Comparison of ENCODE assay signal across 16 cellular contexts in the genomic region with DNA sequence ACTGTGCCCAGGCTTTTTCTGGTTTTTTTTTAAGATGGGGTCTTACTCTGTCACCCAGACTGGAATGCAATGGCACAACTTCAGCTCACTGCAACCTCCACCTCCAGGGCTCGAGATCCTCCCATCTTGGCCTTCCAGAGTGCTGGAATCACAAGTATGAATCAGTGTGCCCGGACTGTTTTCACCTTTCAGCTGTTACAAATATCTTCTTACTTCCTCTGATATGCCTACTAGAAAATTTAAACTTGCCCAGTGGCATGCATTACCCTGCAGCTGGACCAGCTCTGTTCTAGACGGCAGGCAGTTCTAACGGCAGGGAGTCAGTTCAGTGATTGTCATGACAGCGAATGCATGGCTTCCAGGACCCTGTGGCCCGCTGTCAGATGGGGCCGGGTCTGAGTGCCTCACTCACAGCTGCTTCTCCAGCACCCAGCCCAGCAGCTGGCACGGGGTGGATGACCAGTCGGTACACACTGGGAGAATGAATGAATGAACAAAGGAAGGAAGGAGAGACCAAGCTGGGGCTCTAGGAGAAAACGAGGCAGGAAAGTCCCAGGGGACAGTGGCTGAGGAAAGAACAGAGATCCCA. TPM values are rescaled to one million over a fixed set of nuclear protein-coding genes. Genes with fewer than 3 reads are reported as not detected.
DNase-seq lines count a peak whose midpoint lies in the region; ATAC-seq, FAIRE-seq and TF ChIP-seq lines count a peak whose summit lies in the region.
"Had no signal": no experiment of that assay in that cellular context is flagged by ENCODE, and none has a peak within 500 bp of the region (broad histone marks: within the 10 kb centered on the region; RNA-seq: fewer than 3 reads in every experiment).

No MANE protein-coding gene starts in this region.

- in situ Hi-C loops in HepG2 (cut with HindIII; ENCODE audit: extremely low pct_ligation_motif_present, low pct_unique_long_range_greater_than_20kb): no loop called here

- no peak for DNase-seq in T-helper 1 cell
- no peak for DNase-seq in RWPE1 (ENCODE audit: low spot score)
- DNase-seq in HepG2 (ENCODE audit: low spot score): no peak
- no peak for DNase-seq in osteoblast (ENCODE audit: insufficient read length, low spot score, missing footprints)
- DNase-seq in anterior cingulate cortex (lab: John Stamatoyannopoulos, UW): no peak
- DNase-seq in DMS79 (lab: John Stamatoyannopoulos, UW): no peak
- DNase-seq: activated CD4-positive, alpha-beta T cell treated with anti-CD3 and anti-CD28 coated beads for 4 hours; cortex of kidney; KBM-7; naive B cell; NCI-H1436; stimulated activated CD4-positive, alpha-beta T cell treated with anti-CD3 and anti-CD28 coated beads, Interleukin-2, amount 100 ng/mL, for 48 hours; uterus had no signal

- H3K4me1 Mint-ChIP-seq in T-helper 1 cell treated with Interleukin-12 subunit alpha and Interleukin-12 subunit beta and Interleukin-4 antibody, amounts not matched to agents 30 μg/mL and 1 μg/mL, for 36 hours (ENCODE audit: low read depth): peaks cover 13% of the 10 kb centered on the region
- peaks cover 40% of the 10 kb centered on the region for H3K4me1 Mint-ChIP-seq in stimulated activated memory B cell treated with anti-CD40 and anti-IgM and Interleukin-4, amounts not matched to agents 10 μg/mL and 1 μg/mL and 100 μg/mL, for 72 hours

- no peaks in the 10 kb centered on the region for H3K36me3 Mint-ChIP-seq in T-helper 1 cell treated with Interleukin-12 subunit alpha and Interleukin-12 subunit beta and Interleukin-4 antibody, amounts not matched to agents 30 μg/mL and 1 μg/mL, for 36 hours (ENCODE audit: low read depth)
- no peaks in the 10 kb centered on the region for H3K36me3 Mint-ChIP-seq in stimulated activated memory B cell treated with anti-CD40 and anti-IgM and Interleukin-4, amounts not matched to agents 10 μg/mL and 1 μg/mL and 100 μg/mL, for 72 hours
- H3K36me3 Mint-ChIP-seq: naive B cell had no signal

- H3K27ac ChIP-seq in RWPE1 (peak overlapping the region; percentile 86), HepG2 (ENCODE audit: extremely low read length, insufficient read depth, low read length) (no peak overlapping the region), osteoblast (ENCODE audit: low read depth, low read length) (no peak overlapping the region)
- H3K27ac ChIP-seq: uterus had no signal

- no peak for FAIRE-seq in HepG2 (lab: Jason Lieb, UNC)

- peak overlapping the region; percentile 38 for H3K27ac Mint-ChIP-seq in T-helper 1 cell treated with Interleukin-12 subunit alpha and Interleukin-12 subunit beta and Interleukin-4 antibody, amounts not matched to agents 30 μg/mL and 1 μg/mL, for 36 hours
- peak overlapping the region; percentile 85 for H3K27ac Mint-ChIP-seq in stimulated activated memory B cell treated with anti-CD40 and anti-IgM and Interleukin-4, amounts not matched to agents 10 μg/mL and 1 μg/mL and 100 μg/mL, for 72 hours

- TF ChIP-seq EP300 in HepG2 (IDR thresholded peaks at IDR 0.05; ENCODE audit: low read depth in 2 of 2, low read length in 2 of 2) (no peak), HepG2 (CRISPR knock-in tag; IDR thresholded peaks at IDR 0.05; ENCODE audit: borderline replicate concordance) (no peak)

- H2AFZ ChIP-seq in HepG2 (ENCODE audit: low read length): no peak overlapping the region
- no peak overlapping the region for H2AFZ ChIP-seq in osteoblast (ENCODE audit: low read length)

- H3K27me3 ChIP-seq in HepG2 (ENCODE audit: control insufficient read depth in 1 of 2, insufficient read depth in 2 of 2, low read length in 2 of 2) (peaks cover under 1 to 12% of the 10 kb centered on the region in 2 experiments; a peak in 4 of 5 replicates), osteoblast (ENCODE audit: insufficient read depth, low read length) (no peaks in the 10 kb centered on the region)
- H3K27me3 ChIP-seq: right atrium auricular region, uterus had no signal

- POLR2A ChIA-PET in RWPE1 (lab: Yijun Ruan, JAX; ENCODE audit: low non-redundant PET): no interaction called here
- POLR2A ChIA-PET in HepG2 (lab: Yijun Ruan, JAX): interaction anchor here (1.5 kb wide), 2 partner anchors 9 to 17 kb away, joined by 3 read pairs; no protein-coding TSS in a partner anchor

- H3K4me2 ChIP-seq in HepG2 (ENCODE audit: low read depth, low read length) (peak overlapping the region; percentile 10; the same call in 1 of the 2 replicates), osteoblast (ENCODE audit: insufficient read depth, low read length) (no peak overlapping the region)

- H3K4me3 Mint-ChIP-seq in T-helper 1 cell treated with Interleukin-12 subunit alpha and Interleukin-12 subunit beta and Interleukin-4 antibody, amounts not matched to agents 30 μg/mL and 1 μg/mL, for 36 hours: no peak overlapping the region
- H3K4me3 Mint-ChIP-seq in stimulated activated memory B cell treated with anti-CD40 and anti-IgM and Interleukin-4, amounts not matched to agents 10 μg/mL and 1 μg/mL and 100 μg/mL, for 72 hours: no peak overlapping the region

- intact Hi-C loops in HepG2 (cut with micrococcal nuclease; ENCODE audit: unreplicated experiment): no loop called here

- no peak for TF ChIP-seq RAD21 in HepG2 (CRISPR knock-in tag; IDR thresholded peaks at IDR 0.05)

- ATAC-seq in HepG2: peak; percentile 5; the same call in 1 of the 3 replicates
- ATAC-seq in stimulated activated memory B cell treated with anti-CD40 and anti-IgM and Interleukin-4, amounts not matched to agents 10 μg/mL and 1 μg/mL and 100 μg/mL, for 72 hours: no peak

- no peak overlapping the region for H3K4me3 ChIP-seq in HepG2 (replicated peaks in 1 of 3; ENCODE audit: insufficient read depth in 1 of 3, low read depth in 2 of 3, low read length in 3 of 3)
- no peak overlapping the region for H3K4me3 ChIP-seq in osteoblast (ENCODE audit: insufficient read depth, low read length)
- H3K4me3 ChIP-seq: right atrium auricular region, uterus had no signal

- BruUV-seq in HepG2 (replicated peaks; lab: Mats Ljungman, UMichigan): no TSS peak

- TF ChIP-seq POLR2A in HepG2 (IDR thresholded peaks at IDR 0.05; ENCODE audit: insufficient read depth in 1 of 2, low read depth in 2 of 2, low read length in 2 of 2): no peak

- H4K20me1 ChIP-seq in HepG2 (ENCODE audit: insufficient read depth, low read length): no peaks in the 10 kb centered on the region
- H4K20me1 ChIP-seq in osteoblast (ENCODE audit: insufficient read depth, low read length): no peaks in the 10 kb centered on the region

- TF ChIP-seq CTCF in RWPE1 (conservative IDR thresholded peaks at IDR 0.05; ENCODE audit: low read depth): no peak
- no peak for TF ChIP-seq CTCF in HepG2 (CRISPR knock-in tag; IDR thresholded peaks at IDR 0.05)
- TF ChIP-seq CTCF in osteoblast (IDR thresholded peaks at IDR 0.05; ENCODE audit: extremely low read depth, low read depth, low read length): no peak

- H3K4me1 ChIP-seq in HepG2 (ENCODE audit: insufficient read depth, low read length) (peaks cover 48% of the 10 kb centered on the region), osteoblast (ENCODE audit: insufficient read depth, low read length) (no peaks in the 10 kb centered on the region)
- H3K4me1 ChIP-seq: uterus had no signal

- H3K9ac ChIP-seq in HepG2 (ENCODE audit: insufficient read depth, low read depth, low read length): no peak overlapping the region

- H3K36me3 ChIP-seq in HepG2 (replicated peaks in 1 of 2; ENCODE audit: control insufficient read depth in 1 of 2, insufficient read depth in 2 of 2, low read length in 2 of 2) (no peaks in the 10 kb centered on the region), osteoblast (ENCODE audit: insufficient read depth, low read length) (no peaks in the 10 kb centered on the region)
- H3K36me3 ChIP-seq: right atrium auricular region, uterus had no signal

- H3K27me3 Mint-ChIP-seq in T-helper 1 cell treated with Interleukin-12 subunit alpha and Interleukin-12 subunit beta and Interleukin-4 antibody, amounts not matched to agents 30 μg/mL and 1 μg/mL, for 36 hours (ENCODE audit: low read depth): peaks cover 9% of the 10 kb centered on the region
- H3K27me3 Mint-ChIP-seq in stimulated activated memory B cell treated with anti-CD40 and anti-IgM and Interleukin-4, amounts not matched to agents 10 μg/mL and 1 μg/mL and 100 μg/mL, for 72 hours: no peaks in the 10 kb centered on the region

- CTCF ChIA-PET in RWPE1 (lab: Yijun Ruan, JAX) (interaction anchor here (0.6 kb wide), 2 partner anchors 111 to 629 kb away, joined by 3 read pairs; no protein-coding TSS in a partner anchor), HepG2 (lab: Yijun Ruan, JAX; ENCODE audit: low intra/inter-chr PET ratio, low total read pairs) (no interaction called here)

- 14% methylated on average over 10 of the region's 10 CpGs for WGBS in HepG2 (ENCODE audit: low lambda C conversion rate)

- H3K79me2 ChIP-seq in HepG2 (ENCODE audit: insufficient read depth, low read length): no peaks in the 10 kb centered on the region
- H3K79me2 ChIP-seq in osteoblast (ENCODE audit: insufficient read depth, low read length): no peaks in the 10 kb centered on the region

- H3K9me3 Mint-ChIP-seq in T-helper 1 cell treated with Interleukin-12 subunit alpha and Interleukin-12 subunit beta and Interleukin-4 antibody, amounts not matched to agents 30 μg/mL and 1 μg/mL, for 36 hours: no peaks in the 10 kb centered on the region
- H3K9me3 Mint-ChIP-seq in stimulated activated memory B cell treated with anti-CD40 and anti-IgM and Interleukin-4, amounts not matched to agents 10 μg/mL and 1 μg/mL and 100 μg/mL, for 72 hours: no peaks in the 10 kb centered on the region
- H3K9me3 Mint-ChIP-seq: naive B cell had no signal

- H3K9me3 ChIP-seq in HepG2 (ENCODE audit: low read length): no peaks in the 10 kb centered on the region
- no peaks in the 10 kb centered on the region for H3K9me3 ChIP-seq in osteoblast (ENCODE audit: low read depth, low read length)
- H3K9me3 ChIP-seq: right atrium auricular region, uterus had no signal

RNA-seq across cellular contexts. Expression of gene LITAF, which starts 28.0 kb away (rescaled TPM):
- 141 and 186 TPM in 2 replicates for total RNA-seq in HepG2 (2016; rRNA removed; fragmentation: Illumina TruSeq; extraction: Trizol)
- total RNA-seq in HepG2 (2016; cell fraction: cytosol; rRNA removed; fragmentation: Illumina TruSeq; extraction: Trizol; ENCODE audit: low read depth): 30.0 and 32.3 TPM in 2 replicates
- 139 and 174 TPM in 2 replicates for total RNA-seq in HepG2 (2016; cell fraction: insoluble cytoplasmic fraction; rRNA removed; fragmentation: Illumina TruSeq; extraction: Trizol)
- total RNA-seq in HepG2 (2016; cell fraction: membrane; rRNA removed; fragmentation: Illumina TruSeq; extraction: Trizol): 118 and 119 TPM in 2 replicates
- total RNA-seq in HepG2 (2016; cell fraction: nucleus; rRNA removed; fragmentation: Illumina TruSeq; extraction: Trizol): 60.6 and 72.1 TPM in 2 replicates
- 80.1 and 95.5 TPM in 2 replicates for polyA plus RNA-seq in HepG2 (2011; rRNA removed)
- 121 and 137 TPM in 2 replicates for polyA plus RNA-seq in HepG2 (2011; cell fraction: cytosol; rRNA removed)
- polyA plus RNA-seq in HepG2 (2011; cell fraction: nucleus; rRNA removed): 61.9 and 67.8 TPM in 2 replicates
- polyA plus RNA-seq in HepG2 (2012): 113 and 128 TPM in 2 replicates
- polyA plus RNA-seq in HepG2 (2016; cell fraction: cytosol; fragmentation: Illumina TruSeq; extraction: Trizol; ENCODE audit: low read depth): 48.2 and 51.8 TPM in 2 replicates
- 322 and 369 TPM in 2 replicates for polyA plus RNA-seq in HepG2 (2016; cell fraction: insoluble cytoplasmic fraction; fragmentation: Illumina TruSeq; extraction: Trizol; ENCODE audit: low read depth)
- 139 and 153 TPM in 2 replicates for polyA plus RNA-seq in HepG2 (2016; cell fraction: membrane; fragmentation: Illumina TruSeq; extraction: Trizol; ENCODE audit: low read depth)
- 125 and 129 TPM in 2 replicates for polyA plus RNA-seq in HepG2 (2016; cell fraction: nucleus; fragmentation: Illumina TruSeq; extraction: Trizol; ENCODE audit: insufficient read depth, low read depth)
- 155 and 250 TPM in 2 replicates for polyA minus RNA-seq in HepG2 (2011; rRNA and poly(A)+ RNA removed; ENCODE audit: low replicate concordance)
- 71.1 and 86.5 TPM in 2 replicates for polyA minus RNA-seq in HepG2 (2011; cell fraction: cytosol; rRNA and poly(A)+ RNA removed)
- polyA minus RNA-seq in HepG2 (2011; cell fraction: nucleus; rRNA and poly(A)+ RNA removed): 45.8 and 58.4 TPM in 2 replicates
- 33.3 and 38.6 TPM in 2 replicates for total RNA-seq in osteoblast

RNA-seq across cellular contexts. Expression of gene SNN, which starts 53.6 kb away (rescaled TPM):
- 8.4 TPM in 2 replicates for total RNA-seq in HepG2 (2016; rRNA removed; fragmentation: Illumina TruSeq; extraction: Trizol)
- 7.1 and 8.0 TPM in 2 replicates for total RNA-seq in HepG2 (2016; cell fraction: cytosol; rRNA removed; fragmentation: Illumina TruSeq; extraction: Trizol; ENCODE audit: low read depth)
- total RNA-seq in HepG2 (2016; cell fraction: insoluble cytoplasmic fraction; rRNA removed; fragmentation: Illumina TruSeq; extraction: Trizol): 6.0 and 8.2 TPM in 2 replicates
- total RNA-seq in HepG2 (2016; cell fraction: membrane; rRNA removed; fragmentation: Illumina TruSeq; extraction: Trizol): 18.8 and 19.0 TPM in 2 replicates
- total RNA-seq in HepG2 (2016; cell fraction: nucleus; rRNA removed; fragmentation: Illumina TruSeq; extraction: Trizol): 4.0 and 5.8 TPM in 2 replicates
- 5.2 and 5.6 TPM in 2 replicates for polyA plus RNA-seq in HepG2 (2011; rRNA removed)
- 4.6 and 5.0 TPM in 2 replicates for polyA plus RNA-seq in HepG2 (2011; cell fraction: cytosol; rRNA removed)
- 4.7 and 4.9 TPM in 2 replicates for polyA plus RNA-seq in HepG2 (2011; cell fraction: nucleus; rRNA removed)
- polyA plus RNA-seq in HepG2 (2012): 3.0 and 3.4 TPM in 2 replicates
- 8.8 and 9.8 TPM in 2 replicates for polyA plus RNA-seq in HepG2 (2016; cell fraction: cytosol; fragmentation: Illumina TruSeq; extraction: Trizol; ENCODE audit: low read depth)
- polyA plus RNA-seq in HepG2 (2016; cell fraction: insoluble cytoplasmic fraction; fragmentation: Illumina TruSeq; extraction: Trizol; ENCODE audit: low read depth): 8.1 and 9.3 TPM in 2 replicates
- 17.1 and 17.3 TPM in 2 replicates for polyA plus RNA-seq in HepG2 (2016; cell fraction: membrane; fragmentation: Illumina TruSeq; extraction: Trizol; ENCODE audit: low read depth)
- polyA plus RNA-seq in HepG2 (2016; cell fraction: nucleus; fragmentation: Illumina TruSeq; extraction: Trizol; ENCODE audit: insufficient read depth, low read depth): 7.7 and 8.0 TPM in 2 replicates
- polyA minus RNA-seq in HepG2 (2011; rRNA and poly(A)+ RNA removed; ENCODE audit: low replicate concordance): 2.2 and 3.6 TPM in 2 replicates
- polyA minus RNA-seq in HepG2 (2011; cell fraction: cytosol; rRNA and poly(A)+ RNA removed): 1.6 and 1.9 TPM in 2 replicates
- polyA minus RNA-seq in HepG2 (2011; cell fraction: nucleus; rRNA and poly(A)+ RNA removed): 4.4 and 4.9 TPM in 2 replicates
- 13.0 and 13.8 TPM in 2 replicates for total RNA-seq in osteoblast
